ENCODE assay signal across 10 cellular contexts in the genomic region with DNA sequence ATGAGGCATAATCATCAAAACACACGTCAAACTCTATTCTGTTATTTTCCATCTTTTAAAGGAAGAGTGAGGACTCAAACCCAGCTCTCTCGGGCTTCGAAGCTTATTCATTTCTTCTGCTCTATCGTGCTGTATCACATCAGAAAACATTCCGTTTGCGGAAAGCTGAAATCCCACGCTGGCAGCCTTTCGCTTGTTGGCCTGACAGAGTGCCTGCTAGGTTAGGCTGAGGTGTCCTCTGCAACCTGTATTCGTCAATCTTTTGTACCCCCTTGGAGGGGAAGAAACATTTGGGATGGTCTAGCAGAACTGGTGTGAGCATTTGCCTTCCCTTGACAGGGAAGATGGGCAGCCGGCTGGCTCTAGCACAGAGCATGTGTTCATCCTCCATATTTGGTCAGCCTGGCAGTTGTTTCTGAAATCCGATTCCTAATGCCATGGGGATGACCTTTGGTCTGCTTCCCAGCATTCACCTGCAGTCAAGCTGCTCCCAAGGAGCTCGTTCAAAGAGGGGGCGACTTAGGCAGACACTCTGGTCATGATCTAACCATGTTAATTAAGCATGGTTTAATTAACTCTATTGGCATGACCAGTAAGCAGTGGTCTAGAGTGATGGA. TPM values are rescaled to one million over a fixed set of nuclear protein-coding genes. Genes with fewer than 3 reads are reported as not detected.
DNase-seq lines count a peak whose midpoint lies in the region; ATAC-seq and TF ChIP-seq lines count a peak whose summit lies in the region.
"Had no signal": no experiment of that assay in that cellular context is flagged by ENCODE, and none has a peak within 500 bp of the region (broad histone marks: within the 10 kb centered on the region; RNA-seq: fewer than 3 reads in every experiment).

No MANE protein-coding gene starts in this region.

- H3K9me3 Mint-ChIP-seq in neural progenitor cell, result no peaks in the 10 kb centered on the region
- H3K9me3 Mint-ChIP-seq: activated naive CD4-positive, alpha-beta T cell treated with anti-CD3 and anti-CD28 coated beads for 36 hours; CD4-positive, CD25-positive, alpha-beta regulatory T cell had no signal

- ATAC-seq in HG03457 (IDR thresholded peaks at IDR 0.05; ENCODE audit: unreplicated experiment), result no peak

- H3K4me1 ChIP-seq in neural progenitor cell, result peaks cover 28% of the 10 kb centered on the region

- H3K4me3 Mint-ChIP-seq in neural progenitor cell, result peak overlapping the region; percentile 71
- H3K4me3 Mint-ChIP-seq: activated naive CD4-positive, alpha-beta T cell treated with anti-CD3 and anti-CD28 coated beads for 36 hours; CD4-positive, CD25-positive, alpha-beta regulatory T cell had no signal

- TF ChIP-seq CTCF in fibroblast of mammary gland (conservative IDR thresholded peaks at IDR 0.05; ENCODE audit: control insufficient read depth, insufficient read depth, low read depth, low read length) (no peak), neural progenitor cell (IDR thresholded peaks at IDR 0.05) (no peak)

- H3K9me3 ChIP-seq in neural progenitor cell (ENCODE audit: low read depth), result no peaks in the 10 kb centered on the region

- peak overlapping the region; percentile 71 for H3K27ac ChIP-seq in neural progenitor cell

- in situ Hi-C loops in Caki2 (cut with HindIII; ENCODE audit: low pct_unique_long_range_greater_than_20kb, low sequenced_read_pairs), result no loop called here

- peaks cover 5% of the 10 kb centered on the region for H3K79me2 ChIP-seq in neural progenitor cell (ENCODE audit: low read depth)

- H3K36me3 Mint-ChIP-seq in neural progenitor cell, result no peaks in the 10 kb centered on the region
- H3K36me3 Mint-ChIP-seq: CD4-positive, CD25-positive, alpha-beta regulatory T cell had no signal

- H3K4me1 Mint-ChIP-seq in neural progenitor cell, result peaks cover 47% of the 10 kb centered on the region
- H3K4me1 Mint-ChIP-seq: CD4-positive, CD25-positive, alpha-beta regulatory T cell had no signal

- peak overlapping the region; percentile 67 for H3K4me2 ChIP-seq in neural progenitor cell

- no peaks in the 10 kb centered on the region for H3K36me3 ChIP-seq in neural progenitor cell

- H3F3A ChIP-seq in neural progenitor cell (ENCODE audit: low read depth), result peaks cover 21% of the 10 kb centered on the region

- H3K27me3 Mint-ChIP-seq in neural progenitor cell (ENCODE audit: insufficient read depth, low read depth), result peaks cover 8% of the 10 kb centered on the region

- H3K27me3 ChIP-seq in neural progenitor cell, result no peaks in the 10 kb centered on the region

- H3K9ac ChIP-seq in neural progenitor cell, result no peak overlapping the region

- peak overlapping the region; percentile 98 for H3K27ac Mint-ChIP-seq in neural progenitor cell
- H3K27ac Mint-ChIP-seq: activated naive CD4-positive, alpha-beta T cell treated with anti-CD3 and anti-CD28 coated beads for 36 hours; CD4-positive, CD25-positive, alpha-beta regulatory T cell had no signal

- peak overlapping the region; percentile 72 for H2AFZ ChIP-seq in neural progenitor cell (replicated peaks)

- no peaks in the 10 kb centered on the region for H4K20me1 ChIP-seq in neural progenitor cell (ENCODE audit: low read depth)

- no peak overlapping the region for H3K4me3 ChIP-seq in fibroblast of mammary gland (ENCODE audit: control insufficient read depth, low read depth, low read length)
- H3K4me3 ChIP-seq in neural progenitor cell, result no peak overlapping the region

- DNase-seq in Caki2 (ENCODE audit: low read depth), result peak; percentile 32
- peak; percentile 14 for DNase-seq in NCI-H2196 (lab: John Stamatoyannopoulos, UW; ENCODE audit: unreplicated experiment)
- peak; percentile 62 for DNase-seq in fibroblast of mammary gland (ENCODE audit: low read depth)
- DNase-seq in neural progenitor cell (ENCODE audit: low spot score), result peak; percentile 57
- DNase-seq in activated CD8-positive, alpha-beta memory T cell treated with anti-CD3 and anti-CD28 coated beads, Interleukin-2, amount 50 U/mL, for 48 hours, result no peak
- DNase-seq in activated CD4-positive, alpha-beta T cell treated with anti-CD3 and anti-CD28 coated beads, Interleukin-2, amount 50 U/mL, for 4 hours, result no peak
- no peak for DNase-seq in cerebellar nuclear complex (lab: John Stamatoyannopoulos, UW)
- DNase-seq: activated naive CD4-positive, alpha-beta T cell treated with anti-CD3 and anti-CD28 coated beads for 36 hours; CD4-positive, CD25-positive, alpha-beta regulatory T cell had no signal

RNA-seq across cellular contexts. Expression of a gene that starts 55.2 kb away (rescaled TPM):
- total RNA-seq in Caki2 (2014; rRNA removed; shearing (Covaris generic); ENCODE audit: low replicate concordance), result 21.6 and 21.8 TPM in 2 replicates
- 10.7 and 20.6 TPM in 2 replicates for total RNA-seq in neural progenitor cell (ENCODE audit: low replicate concordance)
- total RNA-seq: activated naive CD4-positive, alpha-beta T cell treated with anti-CD3 and anti-CD28 coated beads for 36 hours; CD4-positive, CD25-positive, alpha-beta regulatory T cell had no signal

Comparison
In these comparisons a context has a peak if more than half of its experiments do, and no peak if none do; other contexts are left out.
1. DNase-seq: peak in Caki2 (single experiment), NCI-H2196 (single experiment), fibroblast of mammary gland (single experiment) and neural progenitor cell (single experiment); none in activated CD8-positive, alpha-beta memory T cell treated with anti-CD3 and anti-CD28 coated beads, Interleukin-2, amount 50 U/mL, for 48 hours (single experiment), activated CD4-positive, alpha-beta T cell treated with anti-CD3 and anti-CD28 coated beads, Interleukin-2, amount 50 U/mL, for 4 hours (0 of 2) and cerebellar nuclear complex (0 of 2).